Comparison of ENCODE assay signal across 8 cellular contexts in genomic region chr11:65640483-65641207, GRCh38. TPM values are rescaled to one million over a fixed set of nuclear protein-coding genes. Genes with fewer than 3 reads are reported as not detected.
DNase-seq lines count a peak whose midpoint lies in the region; ATAC-seq and TF ChIP-seq lines count a peak whose summit lies in the region.

No MANE protein-coding gene starts in this region.

- intact Hi-C loops in activated B cell treated with CpG ODN at 0.5 μM for 24 hours (cut with micrococcal nuclease), result loop anchor here (1.0 kb wide), 2 partner anchors 12 to 25 kb away; partner anchors contain the start of gene PCNX3

- no peaks in the 10 kb centered on the region for H3K9me3 ChIP-seq in gastroesophageal sphincter

- DNase-seq in activated B cell treated with CpG ODN at 0.5 μM for 24 hours (peak; percentile 54), D341Med (ENCODE audit: low spot score) (no peak), NCI-H1092 treated with DMSO at 0.1 percent for 48 hours (lab: John Stamatoyannopoulos, UW) (no peak), NCI-H526 treated with DMSO at 0.1 percent for 48 hours (lab: John Stamatoyannopoulos, UW) (no peak)
- DNase-seq in stimulated activated CD4-positive, alpha-beta T cell treated with anti-CD3 and anti-CD28 coated beads, Interleukin-4, amount 100 ng/mL, for 24 hours, result peak; percentile 48

- TF ChIP-seq EP300 in gastroesophageal sphincter (IDR thresholded peaks at IDR 0.05), result no peak

- H3K4me3 ChIP-seq in gastroesophageal sphincter, result peak overlapping the region in 1 of 2 donors; percentile 38

- H3K4me3 Mint-ChIP-seq in activated B cell treated with CpG ODN at 0.5 μM for 24 hours, result peak overlapping the region; percentile 94

- H3K27ac ChIP-seq in gastroesophageal sphincter, result peak overlapping the region in 3 of 4 donors; percentile 89 to 93 (median 91)

- WGBS in gastroesophageal sphincter (ENCODE audit: low coverage in 1 of 2), 2 donors, result 75% methylated on average over 4 of the region's 33 CpGs; no CpG with 5 or more reads in 1 of the 2 donors

- no peak for TF ChIP-seq CTCF in activated B cell treated with CpG ODN at 0.5 μM for 24 hours (IDR thresholded peaks at IDR 0.05)
- no peak for TF ChIP-seq CTCF in gastroesophageal sphincter (IDR thresholded peaks at IDR 0.05)

- POLR2A ChIA-PET in activated B cell treated with CpG ODN at 0.5 μM for 24 hours (lab: Charles Lee), result interaction anchor here (0.6 to 16.1 kb wide), 24 partner anchors 8 to 1761 kb away, joined by 3 to 617 read pairs (median 9); partner anchors contain the start of genes CCDC85B, CFL1, EHBP1L1 and FAM89B

- H3K9me3 Mint-ChIP-seq in activated B cell treated with CpG ODN at 0.5 μM for 24 hours, result no peaks in the 10 kb centered on the region

- TF ChIP-seq POLR2A in gastroesophageal sphincter (IDR thresholded peaks at IDR 0.05), result no peak

- H3K4me1 ChIP-seq in gastroesophageal sphincter, result peaks cover 0 to 58% (median 28%) of the 10 kb centered on the region in 3 donors

- CTCF ChIA-PET in activated B cell treated with CpG ODN at 0.5 μM for 24 hours (lab: Charles Lee), result interaction anchor here (1.1 to 3.7 kb wide), 2 partner anchors 11 to 15 kb away, joined by 5 to 29 read pairs; no protein-coding TSS in a partner anchor

- peaks cover 57% of the 10 kb centered on the region for H3K36me3 Mint-ChIP-seq in activated B cell treated with CpG ODN at 0.5 μM for 24 hours (ENCODE audit: low read depth)

- ATAC-seq in GM21423 (IDR thresholded peaks at IDR 0.05; ENCODE audit: unreplicated experiment) (peak; percentile 5), activated B cell treated with CpG ODN at 0.5 μM for 24 hours (ENCODE audit: low read depth) (peak; percentile 12), gastroesophageal sphincter (no peak), SK-N-SH treated with all-trans-retinoic acid at 6 μM for 48 hours (no peak)

- H3K4me1 Mint-ChIP-seq in activated B cell treated with CpG ODN at 0.5 μM for 24 hours, result peaks cover 65% of the 10 kb centered on the region

- H3K27ac Mint-ChIP-seq in activated B cell treated with CpG ODN at 0.5 μM for 24 hours, result peak overlapping the region; percentile 96

- H3K27me3 Mint-ChIP-seq in activated B cell treated with CpG ODN at 0.5 μM for 24 hours, result no peaks in the 10 kb centered on the region

- peaks cover 0 to 63% of the 10 kb centered on the region in 2 donors for H3K36me3 ChIP-seq in gastroesophageal sphincter

- no peaks in the 10 kb centered on the region for H3K27me3 ChIP-seq in gastroesophageal sphincter

TF ChIP-seq in SK-N-SH treated with all-trans-retinoic acid at 6 μM for 48 hours, 23 proteins besides CTCF, POLR2A, EP300 and RAD21:
- no peak for TF ChIP-seq ZNF8 (CRISPR knock-in tag; IDR thresholded peaks at IDR 0.05)
- TF ChIP-seq, protein P1, sequence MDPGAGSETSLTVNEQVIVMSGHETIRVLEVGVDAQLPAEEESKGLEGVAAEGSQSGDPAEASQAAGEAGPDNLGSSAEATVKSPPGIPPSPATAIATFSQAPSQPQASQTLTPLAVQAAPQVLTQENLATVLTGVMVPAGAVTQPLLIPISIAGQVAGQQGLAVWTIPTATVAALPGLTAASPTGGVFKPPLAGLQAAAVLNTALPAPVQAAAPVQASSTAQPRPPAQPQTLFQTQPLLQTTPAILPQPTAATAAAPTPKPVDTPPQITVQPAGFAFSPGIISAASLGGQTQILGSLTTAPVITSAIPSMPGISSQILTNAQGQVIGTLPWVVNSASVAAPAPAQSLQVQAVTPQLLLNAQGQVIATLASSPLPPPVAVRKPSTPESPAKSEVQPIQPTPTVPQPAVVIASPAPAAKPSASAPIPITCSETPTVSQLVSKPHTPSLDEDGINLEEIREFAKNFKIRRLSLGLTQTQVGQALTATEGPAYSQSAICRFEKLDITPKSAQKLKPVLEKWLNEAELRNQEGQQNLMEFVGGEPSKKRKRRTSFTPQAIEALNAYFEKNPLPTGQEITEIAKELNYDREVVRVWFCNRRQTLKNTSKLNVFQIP (CRISPR knock-in tag; IDR thresholded peaks at IDR 0.05; ENCODE audit: borderline replicate concordance, low read depth), result no peak
- no peak for TF ChIP-seq ESRRG (CRISPR knock-in tag; IDR thresholded peaks at IDR 0.05)
- TF ChIP-seq GLIS3 (CRISPR knock-in tag; IDR thresholded peaks at IDR 0.05), result no peak
- no peak for TF ChIP-seq RARB (CRISPR knock-in tag; IDR thresholded peaks at IDR 0.05)
- TF ChIP-seq ZFP3 (CRISPR knock-in tag; IDR thresholded peaks at IDR 0.05), result no peak
TF ChIP-seq in SK-N-SH treated with all-trans-retinoic acid at 6 μM for 48 hours: peak in this region for 0.

RNA-seq across cellular contexts. Expression of gene SIPA1, which starts 2.7 kb away (rescaled TPM):
- total RNA-seq in activated B cell treated with CpG ODN at 0.5 μM for 24 hours, result 236 and 252 TPM in 2 replicates
- total RNA-seq in gastroesophageal sphincter, result 10 to 100 TPM; 32.9 to 45.0 (median 38.3) TPM

RNA-seq across cellular contexts. Expression of gene RELA, which starts 22.1 kb away (rescaled TPM):
- total RNA-seq in activated B cell treated with CpG ODN at 0.5 μM for 24 hours (110 and 119 TPM in 2 replicates), gastroesophageal sphincter (10 to 100 TPM; 47.3 to 78.8 (median 63.9) TPM)

RNA-seq across cellular contexts. Expression of gene PCNX3, which starts 25.1 kb away (rescaled TPM):
- total RNA-seq in activated B cell treated with CpG ODN at 0.5 μM for 24 hours, result 45.3 and 51.4 TPM in 2 replicates
- total RNA-seq in gastroesophageal sphincter, result 10 to 100 TPM; 15.9 to 40.1 (median 19.3) TPM

RNA-seq across cellular contexts. Expression of gene MAP3K11, which starts 26.6 kb away (rescaled TPM):
- total RNA-seq in activated B cell treated with CpG ODN at 0.5 μM for 24 hours, result 72.1 and 89.6 TPM in 2 replicates
- 10 to 100 TPM; 20.5 to 35.3 (median 28.0) TPM for total RNA-seq in gastroesophageal sphincter

RNA-seq across cellular contexts. Expression of gene KCNK7, which starts 45.0 kb away (rescaled TPM):
- 1.0 and 1.1 TPM in 2 replicates for total RNA-seq in activated B cell treated with CpG ODN at 0.5 μM for 24 hours
- 1 to 10 TPM in 1 of 4 donors, under 1 TPM in 2, not detected in 1; 0.40 to 1.5 (median 0.93) TPM for total RNA-seq in gastroesophageal sphincter

Comparison
In these comparisons a context has a peak if more than half of its experiments do, and no peak if none do; other contexts are left out.
1. ATAC-seq: peak in GM21423 (single experiment) and activated B cell treated with CpG ODN at 0.5 μM for 24 hours (single experiment); none in gastroesophageal sphincter (single experiment) and SK-N-SH treated with all-trans-retinoic acid at 6 μM for 48 hours (single experiment).
2. DNase-seq: peak in activated B cell treated with CpG ODN at 0.5 μM for 24 hours (single experiment) and stimulated activated CD4-positive, alpha-beta T cell treated with anti-CD3 and anti-CD28 coated beads, Interleukin-4, amount 100 ng/mL, for 24 hours (single experiment); none in D341Med (single experiment), NCI-H1092 treated with DMSO at 0.1 percent for 48 hours (single experiment) and NCI-H526 treated with DMSO at 0.1 percent for 48 hours (single experiment).